8 cellular contexts compared by ENCODE assay signal in the genomic region with DNA sequence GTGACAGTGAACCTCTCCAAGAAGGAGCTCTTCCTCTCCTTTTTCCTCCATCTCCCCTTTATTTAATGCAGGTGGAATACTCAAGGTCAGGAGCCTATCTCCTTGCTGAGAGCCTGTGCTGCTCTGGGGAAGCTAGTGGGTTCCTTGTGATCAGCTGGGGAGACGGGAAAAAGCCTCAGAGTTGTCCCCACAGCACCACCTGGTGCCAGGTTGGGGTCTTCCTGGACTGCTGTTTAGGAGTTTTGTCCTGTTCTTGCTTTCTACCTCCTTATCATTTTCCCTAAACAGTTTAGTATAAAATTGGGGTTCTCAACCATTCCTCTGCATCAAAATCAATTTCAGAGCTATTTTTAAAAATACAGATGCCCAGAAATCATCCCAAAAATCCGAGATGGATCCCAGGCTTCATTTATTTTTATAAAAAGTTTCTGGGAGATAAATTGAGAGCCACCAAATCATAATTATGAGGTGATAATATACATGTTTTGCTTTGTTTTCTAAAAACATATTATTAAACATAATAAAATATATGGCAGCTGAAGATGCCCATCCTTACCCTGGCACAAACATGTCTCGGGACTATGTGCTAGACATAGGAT. TPM values are rescaled to one million over a fixed set of nuclear protein-coding genes. Genes with fewer than 3 reads are reported as not detected.
DNase-seq lines count a peak whose midpoint lies in the region; ATAC-seq, FAIRE-seq and TF ChIP-seq lines count a peak whose summit lies in the region.

No MANE protein-coding gene starts in this region.

- no peak overlapping the region for H2BK12ac ChIP-seq in neuronal stem cell (ENCODE audit: low read length)

- H3K36me3 Mint-ChIP-seq in T-helper 17 cell (ENCODE audit: low read depth), result no peaks in the 10 kb centered on the region

- H3K4me3 ChIP-seq in AG04449 (ENCODE audit: low read depth, low read length), result no peak overlapping the region
- H3K4me3 ChIP-seq in epithelial cell of esophagus (ENCODE audit: low read length), result no peak overlapping the region
- no peak overlapping the region for H3K4me3 ChIP-seq in neuronal stem cell (ENCODE audit: low read length in 2 of 2)

- no peak for FAIRE-seq in HTR-8/SVneo (lab: Jason Lieb, UNC)

- H3K4me3 Mint-ChIP-seq in T-helper 17 cell, result no peak overlapping the region

- no peaks in the 10 kb centered on the region for H3K27me3 ChIP-seq in neuronal stem cell (ENCODE audit: control insufficient read depth in 3 of 3, insufficient read depth in 3 of 3, low read depth in 1 of 3, low read length in 3 of 3)

- no peak for ATAC-seq in T-helper 17 cell

- H3K4ac ChIP-seq in neuronal stem cell (ENCODE audit: low read length), result no peak overlapping the region

- H4K8ac ChIP-seq in neuronal stem cell (ENCODE audit: low read depth, low read length), result no peak overlapping the region

- H3K4me1 ChIP-seq in neuronal stem cell (ENCODE audit: control insufficient read depth in 2 of 2, insufficient read depth in 1 of 2, low read depth in 1 of 2, low read length in 2 of 2), result no peaks in the 10 kb centered on the region

- H2BK120ac ChIP-seq in neuronal stem cell (ENCODE audit: low read depth, low read length), result no peak overlapping the region

- no peak for DNase-seq in AG04449 (ENCODE audit: low read depth, low spot score)
- peak; percentile 35 for DNase-seq in GM04504 (ENCODE audit: low read depth)
- DNase-seq in HTR-8/SVneo (ENCODE audit: insufficient read length, low spot score), result peak; percentile 48
- DNase-seq in RKO (ENCODE audit: low spot score), result peak; percentile 72
- peak; percentile 66 for DNase-seq in epithelial cell of esophagus (ENCODE audit: low read depth)
- DNase-seq in neuronal stem cell (ENCODE audit: low spot score), result peak; percentile 52
- no peak for DNase-seq in T-helper 17 cell
- DNase-seq in activated CD8-positive, alpha-beta memory T cell treated with anti-CD3 and anti-CD28 coated beads for 24 hours, result no peak

- no peak overlapping the region for H4K91ac ChIP-seq in neuronal stem cell (ENCODE audit: low read depth, low read length, poor library complexity)

- no peak overlapping the region for H3K4me2 ChIP-seq in neuronal stem cell (ENCODE audit: insufficient read depth, low read length, poor library complexity, severe bottlenecking)

- H3K27ac Mint-ChIP-seq in T-helper 17 cell, result no peak overlapping the region

- CTCF ChIA-PET in AG04449 (lab: Yijun Ruan, JAX), result interaction anchor here (0.8 to 5.5 kb wide), 18 partner anchors 8 to 425 kb away, joined by 3 to 59 read pairs (median 5); a partner anchor contains a TSS

- WGBS in neuronal stem cell (ENCODE audit: extremely low coverage in 2 of 2, insufficient read length in 2 of 2, insufficient replicate concordance in 1 of 2), 2 donors, result no CpG with 5 or more reads among the region's 3 CpGs

- TF ChIP-seq CTCF in AG04449 (IDR thresholded peaks at IDR 0.05; ENCODE audit: insufficient read depth, low read length, missing control alignments) (peak; percentile 59), epithelial cell of esophagus (IDR thresholded peaks at IDR 0.05; ENCODE audit: insufficient read depth, low read depth, low read length, missing control alignments) (peak; percentile 65)

- H3K27ac ChIP-seq in neuronal stem cell (replicated peaks; ENCODE audit: low read length), result no peak overlapping the region

- POLR2A ChIA-PET in AG04449 (lab: Yijun Ruan, JAX), result no interaction called here

- no peak overlapping the region for H3K14ac ChIP-seq in neuronal stem cell (ENCODE audit: low read length)

- H3K79me1 ChIP-seq in neuronal stem cell (ENCODE audit: low read depth, low read length), result no peaks in the 10 kb centered on the region

- no peaks in the 10 kb centered on the region for H3K4me1 Mint-ChIP-seq in T-helper 17 cell

- H3K36me3 ChIP-seq in neuronal stem cell (replicated peaks in 1 of 2; ENCODE audit: control insufficient read depth in 2 of 2, insufficient read depth in 2 of 2, low read length in 2 of 2), result no peaks in the 10 kb centered on the region

- H2AFZ ChIP-seq in neuronal stem cell (ENCODE audit: low read length), result peak overlapping the region; percentile 52

- H2BK15ac ChIP-seq in neuronal stem cell (ENCODE audit: low read length), result no peak overlapping the region

- no peak overlapping the region for H3K9ac ChIP-seq in neuronal stem cell (ENCODE audit: low read depth, low read length, poor library complexity)

- H3K18ac ChIP-seq in neuronal stem cell (ENCODE audit: low read length), result no peak overlapping the region

- no peak overlapping the region for H2AK5ac ChIP-seq in neuronal stem cell (ENCODE audit: low read depth, low read length)

- H2BK5ac ChIP-seq in neuronal stem cell (ENCODE audit: low read length), result no peak overlapping the region

- no peaks in the 10 kb centered on the region for H3K27me3 Mint-ChIP-seq in T-helper 17 cell

- no peak overlapping the region for H3K23ac ChIP-seq in neuronal stem cell (ENCODE audit: low read depth, low read length, poor library complexity)

- H3K9me3 ChIP-seq in neuronal stem cell (replicated peaks in 1 of 2; ENCODE audit: control insufficient read depth in 2 of 2, insufficient read depth in 1 of 2, low read depth in 1 of 2, low read length in 2 of 2) (no peaks in the 10 kb centered on the region), T-helper 17 cell (ENCODE audit: control insufficient read depth, low read length, poor library complexity, severe bottlenecking) (no peaks in the 10 kb centered on the region)

RNA-seq across cellular contexts. Expression of a gene that starts 44.3 kb away (rescaled TPM):
- 0.42 TPM for polyA plus RNA-seq in neuronal stem cell (2013, experiment 1 of 2)
- 0.44 TPM for polyA plus RNA-seq in neuronal stem cell (2013, experiment 2 of 2)
- total RNA-seq in T-helper 17 cell, result under 1 TPM; 0.42 to 0.65 TPM

Comparison
In these comparisons a context has a peak if more than half of its experiments do, and no peak if none do; other contexts are left out.
1. DNase-seq: peak in GM04504 (single experiment), HTR-8/SVneo (single experiment), RKO (single experiment), epithelial cell of esophagus (single experiment) and neuronal stem cell (single experiment); none in AG04449 (single experiment), T-helper 17 cell (0 of 3) and activated CD8-positive, alpha-beta memory T cell treated with anti-CD3 and anti-CD28 coated beads for 24 hours (single experiment).